11 cellular contexts compared by ENCODE assay signal in genomic region chr7:132443776-132444520, GRCh38.
"Had no signal": no experiment of that assay in that cellular context is flagged by ENCODE, and none has a peak within 500 bp of the region (broad histone marks: within the 10 kb centered on the region; RNA-seq: fewer than 3 reads in every experiment).

No MANE protein-coding gene starts in this region.

- H3K4me1 ChIP-seq: left lung, upper lobe of left lung had no signal

- DNase-seq: activated CD4-positive, alpha-beta T cell treated with anti-CD3 and anti-CD28 coated beads, Interleukin-2, amount 10 ng/mL, durations not matched to agents 24 days and 14 days; activated T-cell treated with anti-CD3 and anti-CD28 coated beads, Interleukin-2, amount 50 U/mL, for 1 hour; anterior cingulate cortex; foreskin melanocyte; heart left ventricle; left lung; ovary; stimulated activated CD4-positive, alpha-beta T cell treated with anti-CD3 and anti-CD28 coated beads, Interleukin-4, amount 100 ng/mL, for 24 hours; T1000; upper lobe of left lung had no signal

- H3K36me3 ChIP-seq: heart left ventricle, left lung, ovary, upper lobe of left lung had no signal

- H3K27me3 ChIP-seq: heart left ventricle, left lung, ovary, upper lobe of left lung had no signal

- H3K4me3 ChIP-seq: heart left ventricle, left lung, ovary, upper lobe of left lung had no signal

- H3K27ac ChIP-seq: heart left ventricle, left lung, ovary, upper lobe of left lung, VCaP had no signal

- H3K9me3 ChIP-seq: left lung, ovary, upper lobe of left lung had no signal

- ATAC-seq: heart left ventricle, left lung had no signal
